ENCODE assay signal across 8 cellular contexts in genomic region chr18:3447895-3448844, GRCh38. TPM values are rescaled to one million over a fixed set of nuclear protein-coding genes. Genes with fewer than 3 reads are reported as not detected.
DNase-seq lines count a peak whose midpoint lies in the region; ATAC-seq and TF ChIP-seq lines count a peak whose summit lies in the region.

No MANE protein-coding gene starts in this region.

- H3K27ac ChIP-seq in right cardiac atrium (ENCODE audit: low read length) (peak overlapping the region; percentile 97), aorta (ENCODE audit: low read depth in 1 of 2, low read length in 2 of 2) (peak overlapping the region; percentile 86 to 88)

- peak overlapping the region; percentile 92 for H3K4me3 ChIP-seq in right cardiac atrium (ENCODE audit: low read length)
- peak overlapping the region; percentile 67 to 85 for H3K4me3 ChIP-seq in aorta (ENCODE audit: low read length in 2 of 2)

- peak; percentile 62 for ATAC-seq in HG02884 (IDR thresholded peaks at IDR 0.05; ENCODE audit: unreplicated experiment)
- ATAC-seq in right cardiac atrium = peak; percentile 89 to 92
- peak; percentile 86 for ATAC-seq in aorta (ENCODE audit: low FRiP score)

- TF ChIP-seq POLR2A in GM15510 (IDR thresholded peaks at IDR 0.05; ENCODE audit: borderline replicate concordance, extremely low read depth, insufficient read length) = peak; percentile 24

- H3K4me1 ChIP-seq in right cardiac atrium (ENCODE audit: control insufficient read depth, insufficient read depth, low read length) (peaks cover 3% of the 10 kb centered on the region), aorta (ENCODE audit: control insufficient read depth in 1 of 2, insufficient read depth in 2 of 2, low read length in 2 of 2) (peaks cover 0 to 1% of the 10 kb centered on the region in 2 donors)

- no peaks in the 10 kb centered on the region for H3K36me3 ChIP-seq in aorta (ENCODE audit: control insufficient read depth in 1 of 2, insufficient read depth in 2 of 2, low read length in 1 of 2)

- H3K27me3 ChIP-seq in right cardiac atrium (ENCODE audit: control insufficient read depth, insufficient read depth) = no peaks in the 10 kb centered on the region
- H3K27me3 ChIP-seq in aorta (ENCODE audit: control insufficient read depth in 1 of 2, insufficient read depth in 2 of 2, low read length in 1 of 2) = no peaks in the 10 kb centered on the region

- DNase-seq in NCI-H146 (lab: John Stamatoyannopoulos, UW) (peak; percentile 88), T-helper 1 cell (peak; percentile 68 to 90 (median 83)), amygdala (lab: John Stamatoyannopoulos, UW) (peak; percentile 24 to 95 (median 84)), right cardiac atrium (peak; percentile 96 to 97 (median 97)), putamen (ENCODE audit: low spot score) (peak; percentile 95), aorta (peak; percentile 97 to 98)

- intact Hi-C loops in right cardiac atrium (cut with DNase I) = loop anchor here in 1 of 4 donors (5.0 kb wide), 1 partner anchor 219 kb away; no protein-coding TSS in a partner anchor
- intact Hi-C loops in aorta (cut with DNase I) = loop anchor here in 1 of 2 donors (2.0 to 5.0 kb wide), 2 partner anchors 147 to 219 kb away; no protein-coding TSS in a partner anchor

- H3K9me3 ChIP-seq in right cardiac atrium (ENCODE audit: control insufficient read depth, low read length) (no peaks in the 10 kb centered on the region), aorta (ENCODE audit: control insufficient read depth, low read length) (no peaks in the 10 kb centered on the region)

- under 1% methylated on average over 63 of the region's 63 CpGs for WGBS in right cardiac atrium
- 0% methylated on average over 62 to 63 of the region's 63 CpGs for WGBS in aorta, 2 donors

RNA-seq across cellular contexts. Expression of gene TGIF1, which starts 1.8 kb away (rescaled TPM):
- total RNA-seq in right cardiac atrium = 10 to 100 TPM; 11.4 to 19.2 (median 12.8) TPM
- 12.1 TPM for polyA plus RNA-seq in right cardiac atrium
- total RNA-seq in aorta = 10 to 100 TPM; 48.0 to 48.2 TPM
- polyA plus RNA-seq in aorta = 10 to 100 TPM; 34.7 to 35.1 TPM

Comparison
In these comparisons a context has a peak if more than half of its experiments do, and no peak if none do; other contexts are left out.
1. Peak in every context shown above with its lines: DNase-seq, ATAC-seq, H3K4me3 ChIP-seq and H3K27ac ChIP-seq.